ENCODE assay signal across 18 cellular contexts in the genomic region with DNA sequence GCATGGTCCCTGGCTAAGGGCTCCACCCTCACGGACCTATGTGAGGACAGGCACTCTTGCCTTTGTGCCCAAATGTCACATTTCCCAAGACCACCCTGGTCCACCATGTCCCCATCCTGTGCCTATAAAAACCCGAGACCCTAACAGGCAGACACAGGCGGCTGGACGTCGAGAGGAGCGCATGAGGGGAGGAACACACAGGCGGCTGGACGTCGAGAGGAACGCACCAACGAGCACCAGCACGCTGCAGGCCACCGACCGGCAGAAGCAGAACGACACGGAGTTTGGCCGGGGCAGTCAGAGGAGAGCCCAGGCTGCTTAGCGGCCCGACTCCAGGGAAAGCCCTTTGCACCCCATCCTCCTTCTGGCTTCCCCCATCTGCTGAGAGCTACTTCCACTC.
DNase-seq lines count a peak whose midpoint lies in the region; ATAC-seq and TF ChIP-seq lines count a peak whose summit lies in the region.
"Had no signal": no experiment of that assay in that cellular context is flagged by ENCODE, and none has a peak within 500 bp of the region (broad histone marks: within the 10 kb centered on the region; RNA-seq: fewer than 3 reads in every experiment).

No MANE protein-coding gene starts in this region.

- no peak for TF ChIP-seq EP300 in transverse colon (IDR thresholded peaks at IDR 0.05; ENCODE audit: low read depth)

- H3K9me3 Mint-ChIP-seq in endodermal cell: peaks cover 29% of the 10 kb centered on the region

- ATAC-seq in Right ventricle myocardium inferior (no peak), esophagus mucosa (no peak)
- ATAC-seq: HCT116, K562 had no signal

- H3K27ac ChIP-seq in endodermal cell (ENCODE audit: low read depth, low read length) (no peak overlapping the region), osteoblast (ENCODE audit: low read depth, low read length) (no peak overlapping the region), transverse colon (no peak overlapping the region)

- H3K9me3 ChIP-seq in endodermal cell (ENCODE audit: control insufficient read depth, low read length): peaks cover 20% of the 10 kb centered on the region
- H3K9me3 ChIP-seq in osteoblast (ENCODE audit: low read depth, low read length): no peaks in the 10 kb centered on the region
- H3K9me3 ChIP-seq in transverse colon: no peaks in the 10 kb centered on the region

- H3K27me3 ChIP-seq in endodermal cell (ENCODE audit: control insufficient read depth, insufficient read depth, low read length, poor library complexity, severe bottlenecking) (no peaks in the 10 kb centered on the region), osteoblast (ENCODE audit: insufficient read depth, low read length) (no peaks in the 10 kb centered on the region), transverse colon (no peaks in the 10 kb centered on the region)

- no peak overlapping the region for H3K27ac Mint-ChIP-seq in endodermal cell
- H3K27ac Mint-ChIP-seq: B cell had no signal

- peaks cover 72% of the 10 kb centered on the region for H4K20me1 ChIP-seq in osteoblast (ENCODE audit: insufficient read depth, low read length)

- H3K4me1 Mint-ChIP-seq in endodermal cell: peaks cover 13% of the 10 kb centered on the region
- H3K4me1 Mint-ChIP-seq: B cell had no signal

- peaks cover 12% of the 10 kb centered on the region for H3K36me3 Mint-ChIP-seq in endodermal cell (ENCODE audit: low read depth)

- WGBS in endodermal cell (ENCODE audit: insufficient coverage in 1 of 2, insufficient read length in 1 of 2), 2 experiments: 94 to 100% methylated on average over 4 to 19 of the region's 19 CpGs
- 93% methylated on average over 3 to 19 of the region's 19 CpGs for WGBS in transverse colon (ENCODE audit: low coverage in 1 of 2), 2 donors

- no peak overlapping the region for H3K9ac ChIP-seq in endodermal cell (ENCODE audit: extremely low read depth, low read length, poor library complexity, severe bottlenecking)

- no peaks in the 10 kb centered on the region for H3K27me3 Mint-ChIP-seq in endodermal cell (ENCODE audit: insufficient read depth)
- H3K27me3 Mint-ChIP-seq: B cell had no signal

- no peak overlapping the region for H3K4me3 Mint-ChIP-seq in endodermal cell
- H3K4me3 Mint-ChIP-seq: B cell had no signal

- intact Hi-C loops in cardiac septum (cut with DNase I) (no loop called here), Right ventricle myocardium inferior (cut with DNase I) (no loop called here), transverse colon (cut with DNase I; ENCODE audit: low total_unique reads) (no loop called here)

- peaks cover 97% of the 10 kb centered on the region for H3K79me2 ChIP-seq in osteoblast (ENCODE audit: insufficient read depth, low read length)

- H3K36me3 ChIP-seq in endodermal cell (ENCODE audit: control insufficient read depth, insufficient read depth, low read length) (no peaks in the 10 kb centered on the region), osteoblast (ENCODE audit: insufficient read depth, low read length) (peaks cover 18% of the 10 kb centered on the region), transverse colon (no peaks in the 10 kb centered on the region)

- H2AFZ ChIP-seq in osteoblast (ENCODE audit: low read length): no peak overlapping the region

- no peak overlapping the region for H3K4me2 ChIP-seq in osteoblast (ENCODE audit: insufficient read depth, low read length)

- in situ Hi-C loops in transverse colon (cut with MboI; ENCODE audit: low pct_ligation_motif_present in 1 of 4, low pct_unique_long_range_greater_than_20kb in 1 of 4, low sequenced_read_pairs in 3 of 4): no loop called here

- DNase-seq in cardiac septum (ENCODE audit: low spot score): peak; percentile 55
- no peak for DNase-seq in Right ventricle myocardium inferior (ENCODE audit: missing footprints)
- DNase-seq in endodermal cell: peak; percentile 28
- peak; percentile 26 for DNase-seq in osteoblast (ENCODE audit: insufficient read length, low spot score, missing footprints)
- peak; percentile 2 for DNase-seq in transverse colon
- no peak for DNase-seq in NCI-H774 (lab: John Stamatoyannopoulos, UW)
- DNase-seq in stimulated activated CD8-positive, alpha-beta memory T cell treated with anti-CD3 and anti-CD28 coated beads, Interleukin-4, amount 100 ng/mL, for 48 hours: no peak
- DNase-seq: NCI-H1092 treated with DMSO at 0.1 percent for 48 hours, NCI-H146, NCI-H2029 treated with DMSO at 0.1 percent for 48 hours, NCI-H2171, NCI-H446, NCI-H526 treated with DMSO at 0.1 percent for 48 hours, SHP77 treated with DMSO at 0.1 percent for 48 hours had no signal

- H3K4me3 ChIP-seq in endodermal cell (ENCODE audit: low read length) (no peak overlapping the region), osteoblast (ENCODE audit: insufficient read depth, low read length) (no peak overlapping the region), transverse colon (no peak overlapping the region)
- H3K4me3 ChIP-seq: K562 had no signal

- TF ChIP-seq POLR2A in transverse colon (IDR thresholded peaks at IDR 0.05): no peak

- H3K4me1 ChIP-seq in endodermal cell (ENCODE audit: control insufficient read depth, insufficient read depth, low read length) (no peaks in the 10 kb centered on the region), osteoblast (ENCODE audit: insufficient read depth, low read length) (peaks cover 5% of the 10 kb centered on the region), transverse colon (no peaks in the 10 kb centered on the region)

- TF ChIP-seq CTCF in endodermal cell (conservative IDR thresholded peaks at IDR 0.05): no peak
- no peak for TF ChIP-seq CTCF in osteoblast (IDR thresholded peaks at IDR 0.05; ENCODE audit: extremely low read depth, low read depth, low read length)
- no peak for TF ChIP-seq CTCF in transverse colon (IDR thresholded peaks at IDR 0.05)

Comparison
In these comparisons a context has a peak if more than half of its experiments do, and no peak if none do; other contexts are left out.
1. DNase-seq: peak in cardiac septum (single experiment), endodermal cell (single experiment), osteoblast (single experiment) and transverse colon (single experiment); none in Right ventricle myocardium inferior (single experiment), NCI-H774 (single experiment) and stimulated activated CD8-positive, alpha-beta memory T cell treated with anti-CD3 and anti-CD28 coated beads, Interleukin-4, amount 100 ng/mL, for 48 hours (single experiment).